In the genomic region with DNA sequence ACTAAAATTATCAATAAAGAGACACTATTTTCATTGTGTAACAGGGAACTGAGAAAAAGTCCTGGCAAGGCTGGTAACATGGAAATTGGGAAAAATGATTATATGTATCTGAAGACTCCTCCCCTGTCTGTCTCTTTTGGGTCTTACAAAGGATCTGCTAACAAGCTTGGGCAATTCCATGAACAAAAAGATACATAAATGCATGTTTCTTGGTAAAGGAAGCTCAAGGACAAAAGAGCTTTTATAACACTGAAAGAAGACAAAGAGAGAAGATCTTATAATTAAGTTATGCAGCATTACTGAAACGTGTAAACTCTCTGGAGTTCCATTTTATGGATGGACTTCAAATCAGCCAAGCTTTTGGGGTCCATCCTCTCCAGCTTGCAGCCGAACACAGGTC, we compare ENCODE assay signal across 26 cellular contexts. TPM values are rescaled to one million over a fixed set of nuclear protein-coding genes. Genes with fewer than 3 reads are reported as not detected.
DNase-seq lines count a peak whose midpoint lies in the region; ATAC-seq and TF ChIP-seq lines count a peak whose summit lies in the region.
"Had no signal": no experiment of that assay in that cellular context is flagged by ENCODE, and none has a peak within 500 bp of the region (broad histone marks: within the 10 kb centered on the region; RNA-seq: fewer than 3 reads in every experiment).

No MANE protein-coding gene starts in this region.

- TF ChIP-seq POLR2A in breast epithelium (IDR thresholded peaks at IDR 0.05) = no peak
- TF ChIP-seq POLR2A in heart left ventricle (IDR thresholded peaks at IDR 0.05) = no peak

- BruUV-seq in MCF 10A (replicated peaks; lab: Mats Ljungman, UMichigan) = no TSS peak

- no peak overlapping the region for H3K4me3 Mint-ChIP-seq in MCF 10A (ENCODE audit: unreplicated experiment)
- H3K4me3 Mint-ChIP-seq in osteocyte (ENCODE audit: unreplicated experiment) = no peak overlapping the region
- H3K4me3 Mint-ChIP-seq: CD4-positive, CD25-positive, alpha-beta regulatory T cell; IgD-negative memory B cell had no signal

- no peaks in the 10 kb centered on the region for H3K9me3 Mint-ChIP-seq in MCF 10A (ENCODE audit: unreplicated experiment)
- no peaks in the 10 kb centered on the region for H3K9me3 Mint-ChIP-seq in osteocyte (ENCODE audit: unreplicated experiment)
- H3K9me3 Mint-ChIP-seq: CD4-positive, CD25-positive, alpha-beta regulatory T cell; IgD-negative memory B cell had no signal

- CTCF ChIA-PET in MCF 10A (lab: Yijun Ruan, JAX) = interaction anchor here (0.6 to 2.2 kb wide), 4 partner anchors 15 to 1304 kb away, joined by 3 to 7 read pairs (median 6); no protein-coding TSS in a partner anchor

- H3K27me3 ChIP-seq in breast epithelium = no peaks in the 10 kb centered on the region
- no peaks in the 10 kb centered on the region for H3K27me3 ChIP-seq in right atrium auricular region
- H3K27me3 ChIP-seq in heart left ventricle = no peaks in the 10 kb centered on the region
- H3K27me3 ChIP-seq: BE2C, SJCRH30 had no signal

- DNase-seq in MCF 10A (ENCODE audit: unreplicated experiment) (no peak), breast epithelium (ENCODE audit: low spot score in 2 of 2) (no peak), epithelial cell of prostate (ENCODE audit: low read depth, low spot score) (no peak), osteocyte (ENCODE audit: extremely low spot score, unreplicated experiment) (no peak), right atrium auricular region (ENCODE audit: low spot score) (no peak), OCI-M1 (lab: John Stamatoyannopoulos, UW) (no peak), heart left ventricle (no peak)
- DNase-seq: 8988T; ACHN; BE2C; CD4-positive, CD25-positive, alpha-beta regulatory T cell; DMS153; DND-41; NCI-H1092; NCI-H1417 treated with DMSO at 0.1 percent for 48 hours; NCI-H187; NCI-H2081 treated with DMSO at 0.1 percent for 48 hours; NCI-H524; NCI-H774; PC-3; SJCRH30 had no signal

- 60 to 74% (median 66%) methylated on average over 2 of the region's 2 CpGs for WGBS in heart left ventricle, 4 donors

- H3K36me3 ChIP-seq in breast epithelium = no peaks in the 10 kb centered on the region
- H3K36me3 ChIP-seq in right atrium auricular region = no peaks in the 10 kb centered on the region
- H3K36me3 ChIP-seq in heart left ventricle = peaks cover 0 to 17% (median 0%) of the 10 kb centered on the region in 9 donors
- H3K36me3 ChIP-seq: SJCRH30 had no signal

- no peaks in the 10 kb centered on the region for H3K4me1 ChIP-seq in breast epithelium
- no peaks in the 10 kb centered on the region for H3K4me1 ChIP-seq in right atrium auricular region
- H3K4me1 ChIP-seq in heart left ventricle = peaks cover 0 to 35% (median 1%) of the 10 kb centered on the region in 12 donors

- POLR2A ChIA-PET in MCF 10A (lab: Yijun Ruan, JAX) = interaction anchor here (2.1 to 2.6 kb wide), 2 partner anchors 26 to 350 kb away, joined by 6 to 15 read pairs; no protein-coding TSS in a partner anchor

- H3K27ac Mint-ChIP-seq in MCF 10A (ENCODE audit: low read depth, unreplicated experiment) (peak overlapping the region; percentile 76), osteocyte (ENCODE audit: unreplicated experiment) (peak overlapping the region; percentile 57)
- H3K27ac Mint-ChIP-seq: CD4-positive, CD25-positive, alpha-beta regulatory T cell; IgD-negative memory B cell had no signal

- H3K4me1 Mint-ChIP-seq in MCF 10A (ENCODE audit: insufficient read depth, unreplicated experiment) = peaks cover 14% of the 10 kb centered on the region
- peaks cover 41% of the 10 kb centered on the region for H3K4me1 Mint-ChIP-seq in osteocyte (ENCODE audit: unreplicated experiment)
- H3K4me1 Mint-ChIP-seq: IgD-negative memory B cell had no signal

- H3K27me3 Mint-ChIP-seq in MCF 10A (ENCODE audit: insufficient read depth, unreplicated experiment) (no peaks in the 10 kb centered on the region), osteocyte (ENCODE audit: unreplicated experiment) (no peaks in the 10 kb centered on the region)

- no peak for ATAC-seq in heart left ventricle
- ATAC-seq: HCT116, PC-3, Right ventricle myocardium inferior had no signal

- no peak overlapping the region for H3K27ac ChIP-seq in breast epithelium
- H3K27ac ChIP-seq in epithelial cell of prostate = peak overlapping the region; percentile 85
- no peak overlapping the region for H3K27ac ChIP-seq in right atrium auricular region
- no peak overlapping the region for H3K27ac ChIP-seq in heart left ventricle
- H3K27ac ChIP-seq: HL-60, KMS-11, SJCRH30 had no signal

- intact Hi-C loops in MCF 10A (cut with micrococcal nuclease) = loop anchor here (5.0 kb wide), 1 partner anchor 129 kb away; no protein-coding TSS in a partner anchor
- intact Hi-C loops in breast epithelium (cut with DNase I; ENCODE audit: low total_unique reads) = no loop called here
- intact Hi-C loops in heart left ventricle (cut with DNase I) = no loop called here

- H3K4me3 ChIP-seq in breast epithelium (no peak overlapping the region), right atrium auricular region (no peak overlapping the region), heart left ventricle (no peak overlapping the region)
- H3K4me3 ChIP-seq: SJCRH30 had no signal

- H3K36me3 Mint-ChIP-seq in MCF 10A (ENCODE audit: insufficient read depth, unreplicated experiment) (peaks cover 17% of the 10 kb centered on the region), osteocyte (ENCODE audit: unreplicated experiment) (peaks cover 18% of the 10 kb centered on the region)
- H3K36me3 Mint-ChIP-seq: CD4-positive, CD25-positive, alpha-beta regulatory T cell had no signal

- TF ChIP-seq CTCF in MCF 10A (IDR thresholded peaks at IDR 0.05; ENCODE audit: unreplicated experiment) (no peak), breast epithelium (IDR thresholded peaks at IDR 0.05) (no peak), osteocyte (IDR thresholded peaks at IDR 0.05) (no peak), right atrium auricular region (IDR thresholded peaks at IDR 0.05) (no peak), heart left ventricle (IDR thresholded peaks at IDR 0.05) (no peak)

- H3K9me3 ChIP-seq in breast epithelium (no peaks in the 10 kb centered on the region), right atrium auricular region (no peaks in the 10 kb centered on the region), heart left ventricle (no peaks in the 10 kb centered on the region)
- H3K9me3 ChIP-seq: BE2C, SJCRH30 had no signal

RNA-seq across cellular contexts. Expression of a gene that starts 29.2 kb away (rescaled TPM):
- total RNA-seq in MCF 10A (2022) (40.4 and 45.7 TPM in 2 replicates), breast epithelium (10 to 100 TPM in 2 of 3 donors, 1 to 10 TPM in 1; 9.4 to 15.7 (median 15.2) TPM), osteocyte (49.2 and 50.0 TPM in 2 replicates), right atrium auricular region (10 to 100 TPM; 15.5 to 17.4 TPM), heart left ventricle (10 to 100 TPM in 7 of 9 donors, 1 to 10 TPM in 2; 8.6 to 20.2 (median 12.7) TPM)
- 10 to 100 TPM in 1 of 2 donors, 1 to 10 TPM in 1; 7.3 to 17.7 TPM for polyA plus RNA-seq in heart left ventricle
